9 cellular contexts compared by ENCODE assay signal in the genomic region with DNA sequence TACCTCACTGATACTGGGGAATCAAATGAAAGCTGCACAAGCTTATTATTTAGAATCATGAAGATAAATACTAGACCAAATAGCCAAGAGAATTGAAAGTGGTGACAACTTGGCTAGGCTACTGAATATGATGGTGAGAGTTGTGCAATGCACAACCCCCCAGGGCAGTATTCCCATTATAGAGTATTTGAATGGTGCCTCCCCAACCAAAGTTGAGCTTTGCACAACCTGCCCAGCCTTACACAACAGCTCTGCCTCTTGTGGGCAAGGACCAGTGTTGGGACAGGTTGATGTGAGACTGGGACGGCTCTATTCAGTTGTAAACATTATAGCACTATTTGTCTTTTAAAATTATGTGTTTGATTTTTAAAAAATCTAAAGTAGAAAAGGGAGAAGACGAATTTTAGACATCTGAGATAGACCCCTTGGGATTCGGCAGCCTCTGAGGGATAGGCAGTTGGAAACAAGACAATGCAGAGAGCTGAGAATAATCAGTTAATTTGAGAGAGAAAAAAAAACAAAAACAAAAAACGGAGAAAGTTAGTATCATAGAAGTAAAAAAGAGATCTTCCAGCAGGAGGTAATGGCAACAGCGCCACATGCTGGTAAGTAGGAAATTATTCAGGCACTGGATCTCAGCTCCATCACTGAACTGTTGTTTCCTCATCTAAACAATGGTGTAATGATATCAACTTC.
A peak's percentile ranks its signal among the peaks of the same experiment; 100 is the strongest.
DNase-seq lines count a peak whose midpoint lies in the region; ATAC-seq, FAIRE-seq and TF ChIP-seq lines count a peak whose summit lies in the region.
"Had no signal": no experiment of that assay in that cellular context is flagged by ENCODE, and none has a peak within 500 bp of the region (broad histone marks: within the 10 kb centered on the region; RNA-seq: fewer than 3 reads in every experiment).

No MANE protein-coding gene starts in this region.

- TF ChIP-seq CTCF in Loucy (conservative IDR thresholded peaks at IDR 0.05; ENCODE audit: low read length) (peak; percentile 94), astrocyte (IDR thresholded peaks at IDR 0.05; ENCODE audit: insufficient read depth, low read depth, low read length) (peak; percentile 92)

- H3K79me2 ChIP-seq in Loucy (ENCODE audit: insufficient read depth, low read length) (no peaks in the 10 kb centered on the region), astrocyte (ENCODE audit: insufficient read depth, low read length) (no peaks in the 10 kb centered on the region)

- no peak overlapping the region for H3K4me3 Mint-ChIP-seq in astrocyte (ENCODE audit: unreplicated experiment)
- H3K4me3 Mint-ChIP-seq: stimulated activated naive CD8-positive, alpha-beta T cell treated with anti-CD3 and anti-CD28 coated beads, Interleukin-15, Interleukin-2, amounts not matched to agents 100 ng/mL and 50 ng/mL, for 24 hours had no signal

- no peaks in the 10 kb centered on the region for H3K9me3 Mint-ChIP-seq in astrocyte (ENCODE audit: unreplicated experiment)
- H3K9me3 Mint-ChIP-seq: stimulated activated naive CD8-positive, alpha-beta T cell treated with anti-CD3 and anti-CD28 coated beads, Interleukin-15, Interleukin-2, amounts not matched to agents 100 ng/mL and 50 ng/mL, for 24 hours had no signal

- DNase-seq in SHP77 (lab: John Stamatoyannopoulos, UW) (peak; percentile 2), astrocyte (ENCODE audit: low read depth) (peak; percentile 15), iPS-NIHi11 (ENCODE audit: low spot score) (peak; percentile 72)
- DNase-seq in stimulated activated CD4-positive, alpha-beta T cell treated with anti-CD3 and anti-CD28 coated beads, Interleukin-2, amount 100 ng/mL, for 48 hours: peak; percentile 19 to 51

- no peaks in the 10 kb centered on the region for H3K4me1 Mint-ChIP-seq in astrocyte (ENCODE audit: low read depth, unreplicated experiment)

- H3K4me3 ChIP-seq in Loucy (ENCODE audit: low read length, poor library complexity, severe bottlenecking): no peak overlapping the region
- H3K4me3 ChIP-seq in astrocyte (ENCODE audit: insufficient read depth, low read depth, low read length): no peak overlapping the region

- H3K36me3 ChIP-seq in Loucy (ENCODE audit: insufficient read depth, low read length) (no peaks in the 10 kb centered on the region), astrocyte (ENCODE audit: insufficient read depth, low read length) (no peaks in the 10 kb centered on the region)

- H3K27ac ChIP-seq in astrocyte (ENCODE audit: low read depth, low read length): no peak overlapping the region

- H3K9me2 ChIP-seq in Loucy (replicated peaks; ENCODE audit: low read depth, low read length): no peaks in the 10 kb centered on the region

- H3K27me3 ChIP-seq in Loucy (ENCODE audit: insufficient read depth, low read length, poor library complexity, severe bottlenecking) (no peaks in the 10 kb centered on the region), astrocyte (ENCODE audit: insufficient read depth, low read length) (no peaks in the 10 kb centered on the region)

- ATAC-seq in GM18867 (IDR thresholded peaks at IDR 0.05; ENCODE audit: unreplicated experiment) (no peak), GM21360 (IDR thresholded peaks at IDR 0.05; ENCODE audit: unreplicated experiment) (no peak)

- FAIRE-seq in G401.6 (lab: Jason Lieb, UNC) (peak; percentile 45), astrocyte (lab: Jason Lieb, UNC) (peak; percentile 97)

- H3K4me1 ChIP-seq in Loucy (ENCODE audit: insufficient read depth, low read length, poor library complexity, severe bottlenecking): no peaks in the 10 kb centered on the region
- no peaks in the 10 kb centered on the region for H3K4me1 ChIP-seq in astrocyte (ENCODE audit: insufficient read depth, low read length)

- H4K20me1 ChIP-seq in Loucy (ENCODE audit: insufficient read depth, low read length, poor library complexity, severe bottlenecking) (no peaks in the 10 kb centered on the region), astrocyte (ENCODE audit: insufficient read depth, low read length) (no peaks in the 10 kb centered on the region)

- no peak overlapping the region for H3K4me2 ChIP-seq in Loucy (ENCODE audit: low read depth, low read length, poor library complexity, severe bottlenecking)
- no peak overlapping the region for H3K4me2 ChIP-seq in astrocyte (ENCODE audit: low read length)

- H3K9ac ChIP-seq in Loucy (ENCODE audit: low read depth, low read length, poor library complexity, severe bottlenecking): no peak overlapping the region
- no peak overlapping the region for H3K9ac ChIP-seq in astrocyte (ENCODE audit: low read length)

- H3K36me3 Mint-ChIP-seq in astrocyte (ENCODE audit: low read depth, unreplicated experiment): no peaks in the 10 kb centered on the region

- no peaks in the 10 kb centered on the region for H3K9me3 ChIP-seq in Loucy (ENCODE audit: insufficient read depth, low read depth, low read length)
- no peaks in the 10 kb centered on the region for H3K9me3 ChIP-seq in astrocyte (ENCODE audit: insufficient read depth, low read depth, low read length)

- H3K27ac Mint-ChIP-seq in astrocyte (ENCODE audit: unreplicated experiment): peak overlapping the region; percentile 36
- H3K27ac Mint-ChIP-seq: stimulated activated naive CD8-positive, alpha-beta T cell treated with anti-CD3 and anti-CD28 coated beads, Interleukin-15, Interleukin-2, amounts not matched to agents 100 ng/mL and 50 ng/mL, for 24 hours had no signal

- H2AFZ ChIP-seq in Loucy (ENCODE audit: low read length) (peak overlapping the region; percentile 37), astrocyte (ENCODE audit: low read depth, low read length) (no peak overlapping the region)

- no peaks in the 10 kb centered on the region for H3F3A ChIP-seq in Loucy (ENCODE audit: low read depth)

- H3K27me3 Mint-ChIP-seq in astrocyte (ENCODE audit: low read depth, unreplicated experiment): peaks cover 24% of the 10 kb centered on the region

Comparison
In these comparisons a context has a peak if more than half of its experiments do, and no peak if none do; other contexts are left out.
1. DNase-seq: peak in every context shown above with its lines; median percentile 72 in iPS-NIHi11; 35 in stimulated activated CD4-positive, alpha-beta T cell treated with anti-CD3 and anti-CD28 coated beads, Interleukin-2, amount 100 ng/mL, for 48 hours; 15 in astrocyte; 2 in SHP77.